In genomic region chr6:123745877-123746276, GRCh38 we compare ENCODE assay signal across 17 cellular contexts. TPM values are rescaled to one million over a fixed set of nuclear protein-coding genes. Genes with fewer than 3 reads are reported as not detected.
DNase-seq lines count a peak whose midpoint lies in the region; ATAC-seq, FAIRE-seq and TF ChIP-seq lines count a peak whose summit lies in the region.
"Had no signal": no experiment of that assay in that cellular context is flagged by ENCODE, and none has a peak within 500 bp of the region (broad histone marks: within the 10 kb centered on the region; RNA-seq: fewer than 3 reads in every experiment).

No MANE protein-coding gene starts in this region.

- no peak overlapping the region for H3K18ac ChIP-seq in mesenchymal stem cell (ENCODE audit: low read depth in 1 of 2, low read length in 2 of 2)

- H3K23ac ChIP-seq in mesenchymal stem cell (ENCODE audit: low read length in 2 of 2): no peak overlapping the region

- no peak overlapping the region for H2BK15ac ChIP-seq in mesenchymal stem cell (ENCODE audit: low read depth, poor library complexity, severe bottlenecking)

- DNase-seq in AG08395 (ENCODE audit: low spot score) (peak; percentile 12), M059J (ENCODE audit: low read depth) (peak; percentile 61), endothelial cell of umbilical vein (ENCODE audit: low read depth, low spot score) (peak; percentile 3), mesenchymal stem cell (peak; percentile 69), osteocyte (ENCODE audit: extremely low spot score, unreplicated experiment) (no peak), posterior vena cava (ENCODE audit: low spot score) (no peak)
- DNase-seq: activated CD8-positive, alpha-beta T cell treated with anti-CD3 and anti-CD28 coated beads for 36 hours; activated gamma-delta T cell treated with Interleukin-2 at 50 U/mL for 16 hours; effector memory CD8-positive, alpha-beta T cell; MV-4-11; spleen had no signal

- no peaks in the 10 kb centered on the region for H3K79me2 ChIP-seq in endothelial cell of umbilical vein (ENCODE audit: control insufficient read depth, insufficient read depth, low read length)

- H3K36me3 ChIP-seq in endothelial cell of umbilical vein (ENCODE audit: control insufficient read depth in 2 of 2, extremely low read depth in 1 of 2, insufficient read depth in 2 of 2, low read length in 2 of 2) (no peaks in the 10 kb centered on the region), mesenchymal stem cell (ENCODE audit: control insufficient read depth in 1 of 2, insufficient read depth in 2 of 2, low read depth in 1 of 2, low read length in 2 of 2) (no peaks in the 10 kb centered on the region)
- H3K36me3 ChIP-seq: spleen had no signal

- H2BK120ac ChIP-seq in mesenchymal stem cell (ENCODE audit: low read depth, low read length): no peak overlapping the region

- POLR2A ChIA-PET in endothelial cell of umbilical vein (lab: Charles Lee): no interaction called here

- no peaks in the 10 kb centered on the region for H3K27me3 Mint-ChIP-seq in osteocyte (ENCODE audit: unreplicated experiment)
- H3K27me3 Mint-ChIP-seq: activated CD8-positive, alpha-beta T cell treated with anti-CD3 and anti-CD28 coated beads for 36 hours; effector memory CD8-positive, alpha-beta T cell; stimulated activated naive CD8-positive, alpha-beta T cell treated with anti-CD3 and anti-CD28 coated beads, Interleukin-15, Interleukin-2, amounts not matched to agents 100 ng/mL and 50 ng/mL, for 24 hours had no signal

- no peaks in the 10 kb centered on the region for H3K9me3 ChIP-seq in endothelial cell of umbilical vein (replicated peaks; ENCODE audit: control insufficient read depth, insufficient read depth, low read length)
- H3K9me3 ChIP-seq in mesenchymal stem cell (ENCODE audit: control insufficient read depth, low read length): no peaks in the 10 kb centered on the region
- H3K9me3 ChIP-seq: spleen had no signal

- H3K4me2 ChIP-seq in endothelial cell of umbilical vein (ENCODE audit: insufficient read depth, low read length) (no peak overlapping the region), mesenchymal stem cell (ENCODE audit: low read length, poor library complexity, severe bottlenecking) (no peak overlapping the region)

- 23% methylated on average over 2 of the region's 2 CpGs for WGBS in mesenchymal stem cell

- H3K27ac ChIP-seq in endothelial cell of umbilical vein (ENCODE audit: insufficient read depth, low read depth, low read length): no peak overlapping the region
- no peak overlapping the region for H3K27ac ChIP-seq in mesenchymal stem cell (ENCODE audit: low read length, poor library complexity, severe bottlenecking)
- H3K27ac ChIP-seq: SK-N-MC, spleen had no signal

- no peaks in the 10 kb centered on the region for H3K79me1 ChIP-seq in mesenchymal stem cell (replicated peaks; ENCODE audit: low read length, poor library complexity, severe bottlenecking)

- TF ChIP-seq CTCF in endothelial cell of umbilical vein (IDR thresholded peaks at IDR 0.05; ENCODE audit: extremely low read depth in 1 of 2, insufficient read depth in 1 of 2, low read depth in 1 of 2, low read length in 2 of 2) (no peak), osteocyte (IDR thresholded peaks at IDR 0.05) (no peak)

- no peak overlapping the region for H3K27ac Mint-ChIP-seq in osteocyte (ENCODE audit: unreplicated experiment)
- H3K27ac Mint-ChIP-seq: activated CD8-positive, alpha-beta T cell treated with anti-CD3 and anti-CD28 coated beads for 36 hours; effector memory CD8-positive, alpha-beta T cell; nephron; stimulated activated naive CD8-positive, alpha-beta T cell treated with anti-CD3 and anti-CD28 coated beads, Interleukin-15, Interleukin-2, amounts not matched to agents 100 ng/mL and 50 ng/mL, for 24 hours had no signal

- H2AK5ac ChIP-seq in mesenchymal stem cell (ENCODE audit: low read length, severe bottlenecking): no peak overlapping the region

- H3K27me3 ChIP-seq in endothelial cell of umbilical vein (ENCODE audit: control insufficient read depth in 2 of 2, insufficient read depth in 2 of 2, low read length in 2 of 2) (no peaks in the 10 kb centered on the region), mesenchymal stem cell (ENCODE audit: control insufficient read depth in 1 of 2, insufficient read depth in 1 of 2, low read length in 2 of 2) (no peaks in the 10 kb centered on the region)
- H3K27me3 ChIP-seq: spleen had no signal

- no peak overlapping the region for H2BK5ac ChIP-seq in mesenchymal stem cell (ENCODE audit: low read depth, low read length, poor library complexity, severe bottlenecking)

- no peak for TF ChIP-seq POLR2A in endothelial cell of umbilical vein (IDR thresholded peaks at IDR 0.05; ENCODE audit: low read depth, low read length)

- H3K4me1 ChIP-seq in endothelial cell of umbilical vein (ENCODE audit: control insufficient read depth, extremely low read depth, insufficient read depth, low read length) (no peaks in the 10 kb centered on the region), mesenchymal stem cell (ENCODE audit: control insufficient read depth, insufficient read depth, low read depth, low read length) (no peaks in the 10 kb centered on the region)
- H3K4me1 ChIP-seq: spleen had no signal

- no TSS peak for BruUV-seq in endothelial cell of umbilical vein (replicated peaks; lab: Mats Ljungman, UMichigan)

- intact Hi-C loops in endothelial cell of umbilical vein (cut with micrococcal nuclease) (no loop called here), posterior vena cava (cut with DNase I) (no loop called here)

- no peak overlapping the region for H4K91ac ChIP-seq in mesenchymal stem cell (ENCODE audit: low read length)

- no peaks in the 10 kb centered on the region for H4K20me1 ChIP-seq in endothelial cell of umbilical vein (replicated peaks; ENCODE audit: control insufficient read depth, extremely low read depth, insufficient read depth, low read length)

- CTCF ChIA-PET in endothelial cell of umbilical vein (lab: Charles Lee): no interaction called here

- H2AFZ ChIP-seq in endothelial cell of umbilical vein (ENCODE audit: low read depth, low read length): no peak overlapping the region
- no peak overlapping the region for H2AFZ ChIP-seq in mesenchymal stem cell (ENCODE audit: low read depth, low read length)

- H4K8ac ChIP-seq in mesenchymal stem cell (ENCODE audit: low read length): no peak overlapping the region

- H3K9me1 ChIP-seq in endothelial cell of umbilical vein (replicated peaks; ENCODE audit: control insufficient read depth, extremely low read depth, insufficient read depth, low read length): no peaks in the 10 kb centered on the region

- peak; percentile 4 for FAIRE-seq in endothelial cell of umbilical vein (lab: Jason Lieb, UNC)
- FAIRE-seq: D721Med had no signal

- H2BK12ac ChIP-seq in mesenchymal stem cell (ENCODE audit: low read length in 2 of 2): no peak overlapping the region

- H3K9me3 Mint-ChIP-seq in osteocyte (ENCODE audit: unreplicated experiment): no peaks in the 10 kb centered on the region
- H3K9me3 Mint-ChIP-seq: activated CD8-positive, alpha-beta T cell treated with anti-CD3 and anti-CD28 coated beads for 36 hours; nephron had no signal

- peaks cover 10% of the 10 kb centered on the region for H3K4me1 Mint-ChIP-seq in osteocyte (ENCODE audit: unreplicated experiment)
- H3K4me1 Mint-ChIP-seq: nephron had no signal

- no peak overlapping the region for H3K4me3 ChIP-seq in endothelial cell of umbilical vein (replicated peaks in 1 of 3; ENCODE audit: insufficient read depth in 1 of 3, low read depth in 1 of 3, low read length in 3 of 3)
- no peak overlapping the region for H3K4me3 ChIP-seq in mesenchymal stem cell (ENCODE audit: insufficient read depth in 1 of 2, low read depth in 1 of 2, low read length in 2 of 2)
- H3K4me3 ChIP-seq: SK-N-MC, spleen had no signal

- no peaks in the 10 kb centered on the region for H3K36me3 Mint-ChIP-seq in osteocyte (ENCODE audit: unreplicated experiment)

- no peak overlapping the region for H3K4ac ChIP-seq in mesenchymal stem cell (ENCODE audit: low read depth in 1 of 2, low read length in 2 of 2)

- no peak overlapping the region for H3K9ac ChIP-seq in endothelial cell of umbilical vein (replicated peaks; ENCODE audit: extremely low read depth, insufficient read depth, low read length)
- peak overlapping the region; percentile 6 for H3K9ac ChIP-seq in mesenchymal stem cell (ENCODE audit: low read length)

- dilution Hi-C loops in endothelial cell of umbilical vein (cut with MboI; ENCODE audit: extremely low pct_ligation_motif_present, low sequenced_read_pairs): no loop called here

- no peak overlapping the region for H3K4me3 Mint-ChIP-seq in osteocyte (ENCODE audit: unreplicated experiment)
- H3K4me3 Mint-ChIP-seq: activated CD8-positive, alpha-beta T cell treated with anti-CD3 and anti-CD28 coated beads for 36 hours; effector memory CD8-positive, alpha-beta T cell; nephron; stimulated activated naive CD8-positive, alpha-beta T cell treated with anti-CD3 and anti-CD28 coated beads, Interleukin-15, Interleukin-2, amounts not matched to agents 100 ng/mL and 50 ng/mL, for 24 hours had no signal

- no peak for ATAC-seq in GM18517 (IDR thresholded peaks at IDR 0.05; ENCODE audit: unreplicated experiment)
- ATAC-seq in HG02885 (IDR thresholded peaks at IDR 0.05; ENCODE audit: poor library complexity, unreplicated experiment): no peak
- ATAC-seq: activated CD8-positive, alpha-beta T cell treated with anti-CD3 and anti-CD28 coated beads for 36 hours; effector memory CD8-positive, alpha-beta T cell had no signal

- no peak overlapping the region for H3K14ac ChIP-seq in mesenchymal stem cell (ENCODE audit: low read length in 2 of 2)

TF ChIP-seq in endothelial cell of umbilical vein, 7 proteins besides CTCF, POLR2A, EP300 and RAD21 (continues in another document):
- no peak for TF ChIP-seq EZH2 (IDR thresholded peaks at IDR 0.05; ENCODE audit: borderline replicate concordance, low read depth, low read length, severe bottlenecking)
- TF ChIP-seq GATA2 (IDR thresholded peaks at IDR 0.05; ENCODE audit: insufficient read depth, insufficient read length, low read depth, low read length): no peak
- TF ChIP-seq JUN (IDR thresholded peaks at IDR 0.05; ENCODE audit: borderline replicate concordance, insufficient read depth, insufficient read length, low read depth): no peak
- TF ChIP-seq FOS (IDR thresholded peaks at IDR 0.05; ENCODE audit: borderline replicate concordance, insufficient read depth, low read length): peak; percentile 22

RNA-seq across cellular contexts. Expression of gene NKAIN2, which starts 57.8 kb away (rescaled TPM):
- 0.15 TPM in 1 of 2 replicates, not detected in the other for total RNA-seq in M059J (2014; rRNA removed; shearing (Covaris generic))
- 2.1 TPM in 1 of 2 replicates, not detected in the other for total RNA-seq in endothelial cell of umbilical vein
- polyA plus RNA-seq in endothelial cell of umbilical vein: 0.03 and 0.08 TPM in 2 replicates
- polyA plus RNA-seq in endothelial cell of umbilical vein (2011; cell fraction: cytosol; rRNA removed): 0.03 TPM in 1 of 2 replicates, not detected in the other
- polyA plus RNA-seq in endothelial cell of umbilical vein (2011; cell fraction: nucleus; rRNA removed): not detected in 2 replicates
- polyA plus RNA-seq in endothelial cell of umbilical vein (2012): not detected in 2 replicates
- polyA minus RNA-seq in endothelial cell of umbilical vein: 0.13 TPM in 1 of 2 replicates, not detected in the other
- polyA minus RNA-seq in endothelial cell of umbilical vein (2011; cell fraction: cytosol; rRNA and poly(A)+ RNA removed): not detected
- 0.38 TPM in 1 of 2 replicates, not detected in the other for polyA minus RNA-seq in endothelial cell of umbilical vein (2011; cell fraction: nucleus; rRNA and poly(A)+ RNA removed)
- 0.83 TPM for polyA plus RNA-seq in mesenchymal stem cell (2013, experiment 1 of 2)
- 0.78 TPM for polyA plus RNA-seq in mesenchymal stem cell (2013, experiment 2 of 2)
- 17.8 and 28.0 TPM in 2 replicates for total RNA-seq in osteocyte
- under 1 TPM; 0.23 to 0.81 TPM for total RNA-seq in posterior vena cava
- total RNA-seq: activated CD8-positive, alpha-beta T cell treated with anti-CD3 and anti-CD28 coated beads for 36 hours had no signal

Comparison
In these comparisons a context has a peak if more than half of its experiments do, and no peak if none do; other contexts are left out.
1. DNase-seq: peak in AG08395 (single experiment), M059J (single experiment), endothelial cell of umbilical vein (single experiment) and mesenchymal stem cell (single experiment); none in osteocyte (single experiment) and posterior vena cava (single experiment).